Comparison of ENCODE assay signal across 1 cellular context in the genomic region with DNA sequence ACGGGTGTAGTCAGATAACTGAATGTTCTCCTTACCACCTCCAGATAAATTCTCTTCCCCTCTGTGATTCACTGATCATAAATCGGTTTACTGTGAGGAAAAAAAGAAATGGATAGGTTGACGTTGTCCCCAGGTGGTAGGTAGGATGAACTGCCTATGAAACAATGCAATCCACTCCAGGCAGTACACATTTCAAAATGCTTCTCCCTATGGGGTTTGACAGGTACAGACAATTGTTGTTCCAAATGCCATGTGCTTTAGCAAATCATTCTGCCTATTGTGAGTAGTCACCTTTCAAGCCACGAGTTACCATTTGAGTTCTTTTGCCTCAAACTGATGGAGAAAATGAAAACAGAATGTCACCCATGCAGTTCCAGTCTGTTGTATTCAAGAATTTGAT.
TF ChIP-seq lines count a peak whose summit lies in the region.

No MANE protein-coding gene starts in this region.

TF ChIP-seq in endothelial cell of umbilical vein, 7 proteins besides CTCF, POLR2A, EP300 and RAD21 (continued from another document):
- TF ChIP-seq POLR2AphosphoS5 (IDR thresholded peaks at IDR 0.05; ENCODE audit: insufficient read depth, low read depth, low read length), result no peak
